Comparison of ENCODE assay signal across 10 cellular contexts in the genomic region with DNA sequence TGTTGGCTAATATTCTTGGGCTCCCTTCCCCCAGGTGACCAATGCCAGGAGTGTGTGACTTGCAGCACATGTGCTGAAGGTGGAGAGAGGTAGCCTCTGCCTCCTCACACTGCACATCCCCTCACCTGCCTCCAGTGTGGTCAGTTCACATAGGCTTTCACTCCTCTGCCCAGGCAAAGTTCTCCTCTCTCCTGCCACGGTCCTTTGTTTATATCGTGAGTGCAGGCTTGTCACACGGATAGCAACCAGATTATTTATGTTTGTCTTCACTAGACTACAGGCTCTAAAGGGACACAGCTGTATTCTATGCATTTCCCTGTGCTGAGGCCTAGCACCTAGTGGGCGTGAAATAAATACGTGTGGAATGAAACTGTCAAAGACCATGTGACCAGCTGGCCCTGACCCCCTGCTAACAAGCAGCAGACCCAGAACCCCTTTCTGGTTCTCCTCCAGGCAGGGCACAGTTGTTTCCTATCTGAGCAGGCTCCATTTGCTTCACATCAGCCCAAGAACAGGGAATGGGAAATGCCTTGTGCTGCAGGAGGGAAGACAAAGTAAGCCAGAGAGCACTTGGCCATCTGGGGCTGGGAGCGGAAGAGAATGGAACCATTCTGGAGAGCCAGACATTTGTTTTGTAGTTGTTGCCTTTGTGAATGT. TPM values are rescaled to one million over a fixed set of nuclear protein-coding genes. Genes with fewer than 3 reads are reported as not detected.
DNase-seq lines count a peak whose midpoint lies in the region; ATAC-seq, FAIRE-seq and TF ChIP-seq lines count a peak whose summit lies in the region.
"Had no signal": no experiment of that assay in that cellular context is flagged by ENCODE, and none has a peak within 500 bp of the region (broad histone marks: within the 10 kb centered on the region; RNA-seq: fewer than 3 reads in every experiment).

No MANE protein-coding gene starts in this region.

- 38 to 39% methylated on average over 6 of the region's 6 CpGs for WGBS in thyroid gland, 2 donors

- H3K9me3 ChIP-seq in HUES6 (ENCODE audit: control insufficient read depth, insufficient read depth, low read depth, low read length) (no peaks in the 10 kb centered on the region), thyroid gland (no peaks in the 10 kb centered on the region), WERI-Rb-1 (ENCODE audit: severe bottlenecking) (no peaks in the 10 kb centered on the region)

- intact Hi-C loops in thyroid gland (cut with DNase I) = no loop called here

- H3K9ac ChIP-seq in HUES6 (ENCODE audit: low read length) = peak overlapping the region; percentile 91

- ATAC-seq in HG03342 (IDR thresholded peaks at IDR 0.05; ENCODE audit: unreplicated experiment) = no peak
- ATAC-seq: GM12878 had no signal

- H3K4me1 ChIP-seq in HUES6 (ENCODE audit: control insufficient read depth, insufficient read depth, low read length) (peaks cover 52% of the 10 kb centered on the region), thyroid gland (peaks cover 40 to 60% of the 10 kb centered on the region in 2 donors)

- no peak for TF ChIP-seq POLR2A in thyroid gland (IDR thresholded peaks at IDR 0.05)

- FAIRE-seq in bronchial epithelial cell (lab: Jason Lieb, UNC) = no peak
- FAIRE-seq: GM12878 had no signal

- H3K27ac ChIP-seq in HUES6 (ENCODE audit: low read depth, low read length) = peak overlapping the region; percentile 99
- H3K27ac ChIP-seq in layer of hippocampus (ENCODE audit: low read depth, low read length) = peak overlapping the region; percentile 82
- H3K27ac ChIP-seq in thyroid gland = peak overlapping the region; percentile 86 to 95 (median 90)
- no peak overlapping the region for H3K27ac ChIP-seq in WERI-Rb-1

- no peaks in the 10 kb centered on the region for H3K27me3 ChIP-seq in HUES6 (ENCODE audit: control insufficient read depth, insufficient read depth, low read length)
- H3K27me3 ChIP-seq in bronchial epithelial cell (ENCODE audit: control insufficient read depth, insufficient read depth, low read length) = no peaks in the 10 kb centered on the region
- H3K27me3 ChIP-seq in layer of hippocampus (ENCODE audit: control insufficient read depth, insufficient read depth, low read length) = no peaks in the 10 kb centered on the region
- H3K27me3 ChIP-seq in thyroid gland = no peaks in the 10 kb centered on the region
- H3K27me3 ChIP-seq in WERI-Rb-1 (ENCODE audit: insufficient read depth, low read depth, severe bottlenecking) = no peaks in the 10 kb centered on the region

- H3K36me3 ChIP-seq in HUES6 (ENCODE audit: control insufficient read depth, insufficient read depth, low read length) (no peaks in the 10 kb centered on the region), bronchial epithelial cell (ENCODE audit: control insufficient read depth, insufficient read depth, low read length) (no peaks in the 10 kb centered on the region), thyroid gland (no peaks in the 10 kb centered on the region), WERI-Rb-1 (no peaks in the 10 kb centered on the region)

- DNase-seq in bronchial epithelial cell (ENCODE audit: low read depth) = peak; percentile 3
- DNase-seq in thyroid gland = peak; percentile 40 to 59
- no peak for DNase-seq in DMS114 treated with DMSO at 0.1 percent for 48 hours (lab: John Stamatoyannopoulos, UW; ENCODE audit: unreplicated experiment)
- no peak for DNase-seq in WERI-Rb-1
- DNase-seq: activated B cell treated with CpG ODN at 0.5 μM for 24 hours, NCI-H187 treated with DMSO at 0.1 percent for 48 hours had no signal

- TF ChIP-seq CTCF in bronchial epithelial cell (IDR thresholded peaks at IDR 0.05; ENCODE audit: insufficient read depth, low read length, severe bottlenecking) (no peak), thyroid gland (IDR thresholded peaks at IDR 0.05) (no peak), WERI-Rb-1 (IDR thresholded peaks at IDR 0.05; ENCODE audit: low read depth, low read length) (no peak)

- peak overlapping the region; percentile 34 for H3K4me3 ChIP-seq in HUES6 (ENCODE audit: low read depth, low read length)
- H3K4me3 ChIP-seq in bronchial epithelial cell (ENCODE audit: low read depth, low read length) = no peak overlapping the region
- peak overlapping the region in 1 of 3 donors; percentile 7 for H3K4me3 ChIP-seq in thyroid gland (replicated peaks in 1 of 3)
- no peak overlapping the region for H3K4me3 ChIP-seq in WERI-Rb-1 (ENCODE audit: low read depth, low read length)
- H3K4me3 ChIP-seq: GM12878 had no signal

RNA-seq across cellular contexts. Expression of a gene that starts 42.3 kb away (rescaled TPM):
- total RNA-seq in bronchial epithelial cell (0.26 TPM in 2 replicates), thyroid gland (1 to 10 TPM in 3 of 4 donors, under 1 TPM in 1; 0.93 to 3.6 (median 2.0) TPM)

RNA-seq across cellular contexts. Expression of a gene that starts 45.5 kb away (rescaled TPM):
- total RNA-seq in bronchial epithelial cell (not detected in 2 replicates), thyroid gland (not detected)
- total RNA-seq: activated B cell treated with CpG ODN at 0.5 μM for 24 hours, GM12878 had no signal

RNA-seq across cellular contexts. Expression of a gene that starts 56.3 kb away (rescaled TPM):
- total RNA-seq in bronchial epithelial cell (not detected in 2 replicates), thyroid gland (not detected)
- total RNA-seq: activated B cell treated with CpG ODN at 0.5 μM for 24 hours, GM12878 had no signal

Comparison
In these comparisons a context has a peak if more than half of its experiments do, and no peak if none do; other contexts are left out.
1. DNase-seq: peak in bronchial epithelial cell (single experiment) and thyroid gland (2 of 2); none in DMS114 treated with DMSO at 0.1 percent for 48 hours (single experiment) and WERI-Rb-1 (single experiment).